ENCODE assay signal across 12 cellular contexts in genomic region chr15:38085931-38086562, GRCh38.
DNase-seq lines count a peak whose midpoint lies in the region; ATAC-seq, FAIRE-seq and TF ChIP-seq lines count a peak whose summit lies in the region.
"Had no signal": no experiment of that assay in that cellular context is flagged by ENCODE, and none has a peak within 500 bp of the region (broad histone marks: within the 10 kb centered on the region; RNA-seq: fewer than 3 reads in every experiment).

No MANE protein-coding gene starts in this region.

- H2AFZ ChIP-seq in H1 (ENCODE audit: low read length) = peak overlapping the region; percentile 1; the same call in 1 of the 2 replicates

- H3K4me1 Mint-ChIP-seq in activated T-helper 1 cell treated with anti-CD3 and anti-CD28 coated beads, Interleukin-12 subunit alpha, Interleukin-12 subunit beta, Interleukin-2, Interleukin-4 antibody, amounts not matched to agents 30 ng/mL and 10 ng/mL and 1 ng/mL, durations not matched to agents 14 hours and 24 hours and 36 hours (ENCODE audit: low read depth) = peaks cover 10% of the 10 kb centered on the region

- H3K27me3 ChIP-seq in right atrium auricular region = no peaks in the 10 kb centered on the region
- H3K27me3 ChIP-seq in H1 (replicated peaks in 1 of 4; ENCODE audit: control insufficient read depth in 3 of 4, extremely low read depth in 1 of 4, insufficient read depth in 3 of 4, low read length in 3 of 4) = no peaks in the 10 kb centered on the region
- no peaks in the 10 kb centered on the region for H3K27me3 ChIP-seq in upper lobe of left lung

- no peak overlapping the region for H2AK5ac ChIP-seq in H1 (ENCODE audit: low read depth, low read length)

- no peak overlapping the region for H3K27ac ChIP-seq in right atrium auricular region
- H3K27ac ChIP-seq in H1 (ENCODE audit: low read depth, low read length) = no peak overlapping the region
- peak overlapping the region; percentile 31 to 53 (median 48) for H3K27ac ChIP-seq in upper lobe of left lung
- H3K27ac ChIP-seq: A549 had no signal

- H4K8ac ChIP-seq in H1 (ENCODE audit: extremely low read depth, insufficient read depth, low read length) = no peak overlapping the region

- H3K14ac ChIP-seq in H1 (ENCODE audit: insufficient read length) = no peak overlapping the region

- no peak overlapping the region for H3K9ac ChIP-seq in H1 (replicated peaks in 1 of 4; ENCODE audit: extremely low read depth in 1 of 4, low read depth in 3 of 4, low read length in 3 of 4)

- TF ChIP-seq RAD21 in H1 (IDR thresholded peaks at IDR 0.05 in 1 of 2, conservative IDR thresholded peaks at IDR 0.05 in 1 of 2; ENCODE audit: low read depth in 2 of 2, low read length in 2 of 2) = no peak

- CTCF ChIA-PET in H1 (lab: Charles Lee; ENCODE audit: partially characterized antibody) = interaction anchor here (0.9 to 1.4 kb wide), 2 partner anchors 82 to 90 kb away, joined by 4 to 5 read pairs; no protein-coding TSS in a partner anchor

- H3K27me3 Mint-ChIP-seq in activated T-helper 1 cell treated with anti-CD3 and anti-CD28 coated beads, Interleukin-12 subunit alpha, Interleukin-12 subunit beta, Interleukin-2, Interleukin-4 antibody, amounts not matched to agents 30 ng/mL and 10 ng/mL and 1 ng/mL, durations not matched to agents 14 hours and 24 hours and 36 hours (ENCODE audit: insufficient read depth) = peaks cover 14% of the 10 kb centered on the region

- WGBS in H1 (ENCODE audit: extremely low coverage in 1 of 2, insufficient coverage in 1 of 2, insufficient read length in 1 of 2, insufficient replicate concordance in 2 of 2, low coverage in 1 of 2, low lambda C conversion rate in 2 of 2, missing lambda C conversion rate in 1 of 2), 2 experiments = 83% methylated on average over 1 of the region's 1 CpG; no CpG with 5 or more reads in 1 of the 2 experiments
- WGBS in upper lobe of left lung, 2 donors = 28 to 50% methylated on average over 1 of the region's 1 CpG

- no peaks in the 10 kb centered on the region for H3K79me2 ChIP-seq in H1 (ENCODE audit: control insufficient read depth in 1 of 2, insufficient read depth in 2 of 2, low read length in 2 of 2)

- no peak for DNase-seq in Right ventricle myocardium inferior (ENCODE audit: missing footprints)
- no peak for DNase-seq in right atrium auricular region (ENCODE audit: low spot score)
- no peak for DNase-seq in H1 (ENCODE audit: low read depth in 1 of 2, low spot score in 2 of 2)
- DNase-seq in upper lobe of left lung = no peak
- DNase-seq in HuH-7.5 (ENCODE audit: low spot score) = no peak
- no peak for DNase-seq in amniotic stem cell (lab: John Stamatoyannopoulos, UW)
- DNase-seq in activated T-helper 1 cell treated with anti-CD3 and anti-CD28 coated beads, Interleukin-12 subunit alpha, Interleukin-12 subunit beta, Interleukin-2, Interleukin-4 antibody, amounts not matched to agents 30 ng/mL and 10 ng/mL and 1 ng/mL, durations not matched to agents 14 hours and 24 hours and 36 hours (ENCODE audit: low spot score) = no peak
- DNase-seq: activated CD4-positive, alpha-beta T cell treated with anti-CD3 and anti-CD28 coated beads for 1 hour; NCI-H1694 treated with DMSO at 0.1 percent for 48 hours had no signal

- H3K36me3 Mint-ChIP-seq in activated T-helper 1 cell treated with anti-CD3 and anti-CD28 coated beads, Interleukin-12 subunit alpha, Interleukin-12 subunit beta, Interleukin-2, Interleukin-4 antibody, amounts not matched to agents 30 ng/mL and 10 ng/mL and 1 ng/mL, durations not matched to agents 14 hours and 24 hours and 36 hours (ENCODE audit: low read depth) = no peaks in the 10 kb centered on the region

- H3K9me3 Mint-ChIP-seq in activated T-helper 1 cell treated with anti-CD3 and anti-CD28 coated beads, Interleukin-12 subunit alpha, Interleukin-12 subunit beta, Interleukin-2, Interleukin-4 antibody, amounts not matched to agents 30 ng/mL and 10 ng/mL and 1 ng/mL, durations not matched to agents 14 hours and 24 hours and 36 hours = no peaks in the 10 kb centered on the region

- H3K18ac ChIP-seq in H1 (ENCODE audit: extremely low read depth, low read length) = no peak overlapping the region

- H3K79me1 ChIP-seq in H1 (ENCODE audit: low read depth, low read length) = no peaks in the 10 kb centered on the region

- ATAC-seq in Right ventricle myocardium inferior = peak; percentile 40
- ATAC-seq in HG03196 (IDR thresholded peaks at IDR 0.05; ENCODE audit: unreplicated experiment) = peak; percentile 51
- ATAC-seq in upper lobe of left lung (ENCODE audit: low FRiP score in 2 of 2) = peak; percentile 71 to 77
- ATAC-seq: A549 had no signal

- no peaks in the 10 kb centered on the region for H3K9me3 ChIP-seq in right atrium auricular region
- H3K9me3 ChIP-seq in H1 (ENCODE audit: insufficient read depth in 2 of 2, low read depth in 1 of 2, low read length in 1 of 2) = no peaks in the 10 kb centered on the region
- H3K9me3 ChIP-seq in upper lobe of left lung = no peaks in the 10 kb centered on the region
- H3K9me3 ChIP-seq: A549 had no signal

- no peak overlapping the region for H4K5ac ChIP-seq in H1 (ENCODE audit: insufficient read length, low read depth, low read length)

- no peak overlapping the region for H3K23ac ChIP-seq in H1 (ENCODE audit: insufficient read length)

- H2BK5ac ChIP-seq in H1 (ENCODE audit: low read depth, low read length) = no peak overlapping the region

- no peak overlapping the region for H2BK120ac ChIP-seq in H1 (replicated peaks; ENCODE audit: low read depth, low read length)

- POLR2A ChIA-PET in H1 (lab: Charles Lee; ENCODE audit: partially characterized antibody) = no interaction called here

- no peaks in the 10 kb centered on the region for H3K36me3 ChIP-seq in right atrium auricular region
- no peaks in the 10 kb centered on the region for H3K36me3 ChIP-seq in H1 (ENCODE audit: control insufficient read depth in 2 of 4, insufficient read depth in 4 of 4, low read length in 3 of 4)
- H3K36me3 ChIP-seq in upper lobe of left lung = no peaks in the 10 kb centered on the region

- no peak overlapping the region for H3K4me2 ChIP-seq in H1 (ENCODE audit: insufficient read depth in 1 of 2, low read depth in 2 of 2, low read length in 2 of 2)
- H3K4me2 ChIP-seq: A549 had no signal

- TF ChIP-seq POLR2A in H1 (IDR thresholded peaks at IDR 0.05; ENCODE audit: control extremely low read depth in 1 of 2, low read depth in 2 of 2, low read length in 2 of 2) (no peak), upper lobe of left lung (IDR thresholded peaks at IDR 0.05) (no peak)

- no peak overlapping the region for H3K56ac ChIP-seq in H1 (replicated peaks; ENCODE audit: insufficient read length, low read depth, low read length)

- TF ChIP-seq EP300 in H1 (IDR thresholded peaks at IDR 0.05; ENCODE audit: borderline replicate concordance in 1 of 2, low read depth in 2 of 2, low read length in 2 of 2) (no peak), upper lobe of left lung (IDR thresholded peaks at IDR 0.05) (no peak)

- H3K4me3 ChIP-seq in right atrium auricular region = no peak overlapping the region
- no peak overlapping the region for H3K4me3 ChIP-seq in H1 (ENCODE audit: extremely low read depth in 1 of 4, insufficient read depth in 2 of 4, low read depth in 3 of 4, low read length in 4 of 4)
- no peak overlapping the region for H3K4me3 ChIP-seq in upper lobe of left lung
- H3K4me3 ChIP-seq: A549 had no signal

- H3K27ac Mint-ChIP-seq in activated T-helper 1 cell treated with anti-CD3 and anti-CD28 coated beads, Interleukin-12 subunit alpha, Interleukin-12 subunit beta, Interleukin-2, Interleukin-4 antibody, amounts not matched to agents 30 ng/mL and 10 ng/mL and 1 ng/mL, durations not matched to agents 14 hours and 24 hours and 36 hours = no peak overlapping the region

- peaks cover 0 to 12% of the 10 kb centered on the region in 2 donors for H3K4me1 ChIP-seq in right atrium auricular region
- no peaks in the 10 kb centered on the region for H3K4me1 ChIP-seq in H1 (replicated peaks in 1 of 4; ENCODE audit: control insufficient read depth in 3 of 4, insufficient read depth in 4 of 4, low read length in 3 of 4)
- peaks cover 0 to 24% (median 7%) of the 10 kb centered on the region in 4 donors for H3K4me1 ChIP-seq in upper lobe of left lung
- H3K4me1 ChIP-seq: A549 had no signal

- no peak for TF ChIP-seq CTCF in right atrium auricular region (IDR thresholded peaks at IDR 0.05)
- no peak for TF ChIP-seq CTCF in H1 (IDR thresholded peaks at IDR 0.05; ENCODE audit: control extremely low read depth in 1 of 3, insufficient read depth in 1 of 3, low read depth in 1 of 3, low read length in 3 of 3)
- no peak for TF ChIP-seq CTCF in upper lobe of left lung (IDR thresholded peaks at IDR 0.05)

- H4K91ac ChIP-seq in H1 (replicated peaks; ENCODE audit: insufficient read length, low read length) = no peak overlapping the region

- intact Hi-C loops in Right ventricle myocardium inferior (cut with DNase I) = no loop called here
- intact Hi-C loops in activated T-helper 1 cell treated with anti-CD3 and anti-CD28 coated beads, Interleukin-12 subunit alpha, Interleukin-12 subunit beta, Interleukin-2, Interleukin-4 antibody, amounts not matched to agents 30 ng/mL and 10 ng/mL and 1 ng/mL, durations not matched to agents 14 hours and 24 hours and 36 hours (cut with micrococcal nuclease) = loop anchor here (2.0 kb wide), 1 partner anchor 339 kb away; no protein-coding TSS in a partner anchor

- no peak overlapping the region for H3K4ac ChIP-seq in H1 (replicated peaks; ENCODE audit: insufficient read length, low read depth, low read length)

- H3K4me3 Mint-ChIP-seq in activated T-helper 1 cell treated with anti-CD3 and anti-CD28 coated beads, Interleukin-12 subunit alpha, Interleukin-12 subunit beta, Interleukin-2, Interleukin-4 antibody, amounts not matched to agents 30 ng/mL and 10 ng/mL and 1 ng/mL, durations not matched to agents 14 hours and 24 hours and 36 hours = no peak overlapping the region

- H2BK15ac ChIP-seq in H1 (ENCODE audit: low read length) = no peak overlapping the region

- H2BK12ac ChIP-seq in H1 (ENCODE audit: low read depth, low read length) = no peak overlapping the region

- no peaks in the 10 kb centered on the region for H4K20me1 ChIP-seq in H1 (replicated peaks in 1 of 2; ENCODE audit: control insufficient read depth in 1 of 2, insufficient read depth in 2 of 2, low read length in 2 of 2)

- FAIRE-seq in H1 (lab: Jason Lieb, UNC) = no peak
- FAIRE-seq: A549, colon had no signal

- H2BK20ac ChIP-seq in H1 (ENCODE audit: low read length) = no peak overlapping the region

- H3K23me2 ChIP-seq in H1 (ENCODE audit: low read depth, low read length) = no peaks in the 10 kb centered on the region

TF ChIP-seq in H1, 55 proteins besides CTCF, POLR2A, EP300 and RAD21:
- TF ChIP-seq ATF2 (IDR thresholded peaks at IDR 0.05; ENCODE audit: low read length) = no peak

Comparison
In these comparisons a context has a peak if more than half of its experiments do, and no peak if none do; other contexts are left out.
1. H3K27ac ChIP-seq: peak in upper lobe of left lung (4 of 4); none in right atrium auricular region (0 of 2) and H1 (single experiment).
2. Peak in every context shown above with its lines, with median percentiles within 50 percentile points of each other: ATAC-seq.